Comparison of ENCODE assay signal across 1 cellular context in the genomic region with DNA sequence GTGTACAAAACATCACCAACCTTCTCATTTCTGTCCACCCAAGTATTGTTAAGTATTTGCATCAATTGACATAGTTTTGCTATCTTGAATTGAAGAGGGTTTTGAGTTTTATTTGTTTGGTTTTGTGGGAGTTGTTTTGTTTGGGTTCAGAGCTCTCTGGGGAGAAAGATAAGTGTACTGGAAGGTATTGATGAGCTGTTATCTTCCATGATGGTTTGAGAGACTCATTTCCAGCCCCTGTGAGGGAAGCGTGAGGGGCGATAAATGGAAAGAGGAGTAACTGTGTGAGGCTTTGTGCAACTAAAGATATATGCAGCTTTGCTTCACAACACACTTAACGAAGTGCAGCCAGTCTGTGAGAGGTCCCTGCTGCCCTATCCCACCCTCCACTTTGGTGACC.
TF ChIP-seq lines count a peak whose summit lies in the region.

No MANE protein-coding gene starts in this region.

TF ChIP-seq in K562, 482 proteins besides CTCF, POLR2A, EP300 and RAD21 (continued from another document and continues in another):
- TF ChIP-seq ZNF644 (tag; IDR thresholded peaks at IDR 0.05; ENCODE audit: low read depth), result no peak
- no peak for TF ChIP-seq FUS (optimal IDR thresholded peaks at IDR 0.05; ENCODE audit: low read depth, low read length)
- TF ChIP-seq BHLHE40 (IDR thresholded peaks at IDR 0.05; ENCODE audit: low read length), result 0 out of 2 replicates have a peak, but pooled peaks have one; percentile 5
- no peak for TF ChIP-seq NR2C2 (CRISPR knock-in tag; IDR thresholded peaks at IDR 0.05)
- TF ChIP-seq NR2C2 (tag; IDR thresholded peaks at IDR 0.05), result no peak
- no peak for TF ChIP-seq MAX (CRISPR knock-in tag; IDR thresholded peaks at IDR 0.05)
- TF ChIP-seq E2F3 (CRISPR knock-in tag; IDR thresholded peaks at IDR 0.05), result no peak
- no peak for TF ChIP-seq LCOR (CRISPR knock-in tag; IDR thresholded peaks at IDR 0.05)
- TF ChIP-seq CHCHD3 (CRISPR knock-in tag; IDR thresholded peaks at IDR 0.05), result no peak
- no peak for TF ChIP-seq PURB (CRISPR knock-in tag; IDR thresholded peaks at IDR 0.05; ENCODE audit: low read depth)
- TF ChIP-seq KLF16 (IDR thresholded peaks at IDR 0.05), result peak; percentile 69
- TF ChIP-seq ZC3H11A (IDR thresholded peaks at IDR 0.05; ENCODE audit: low read depth, low read length), result no peak
- TF ChIP-seq, protein P1, sequence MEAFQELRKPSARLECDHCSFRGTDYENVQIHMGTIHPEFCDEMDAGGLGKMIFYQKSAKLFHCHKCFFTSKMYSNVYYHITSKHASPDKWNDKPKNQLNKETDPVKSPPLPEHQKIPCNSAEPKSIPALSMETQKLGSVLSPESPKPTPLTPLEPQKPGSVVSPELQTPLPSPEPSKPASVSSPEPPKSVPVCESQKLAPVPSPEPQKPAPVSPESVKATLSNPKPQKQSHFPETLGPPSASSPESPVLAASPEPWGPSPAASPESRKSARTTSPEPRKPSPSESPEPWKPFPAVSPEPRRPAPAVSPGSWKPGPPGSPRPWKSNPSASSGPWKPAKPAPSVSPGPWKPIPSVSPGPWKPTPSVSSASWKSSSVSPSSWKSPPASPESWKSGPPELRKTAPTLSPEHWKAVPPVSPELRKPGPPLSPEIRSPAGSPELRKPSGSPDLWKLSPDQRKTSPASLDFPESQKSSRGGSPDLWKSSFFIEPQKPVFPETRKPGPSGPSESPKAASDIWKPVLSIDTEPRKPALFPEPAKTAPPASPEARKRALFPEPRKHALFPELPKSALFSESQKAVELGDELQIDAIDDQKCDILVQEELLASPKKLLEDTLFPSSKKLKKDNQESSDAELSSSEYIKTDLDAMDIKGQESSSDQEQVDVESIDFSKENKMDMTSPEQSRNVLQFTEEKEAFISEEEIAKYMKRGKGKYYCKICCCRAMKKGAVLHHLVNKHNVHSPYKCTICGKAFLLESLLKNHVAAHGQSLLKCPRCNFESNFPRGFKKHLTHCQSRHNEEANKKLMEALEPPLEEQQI (IDR thresholded peaks at IDR 0.05), result no peak
- no peak for TF ChIP-seq EWSR1 (IDR thresholded peaks at IDR 0.05; ENCODE audit: borderline replicate concordance, low read depth, partially characterized antibody)
- no peak for TF ChIP-seq ZNF445 (CRISPR knock-in tag; IDR thresholded peaks at IDR 0.05; ENCODE audit: low read depth)
- no peak for TF ChIP-seq MIER1 (IDR thresholded peaks at IDR 0.05; ENCODE audit: low read depth)
- peak; percentile 53; the same call in 1 of the 2 replicates for TF ChIP-seq FOXM1 (IDR thresholded peaks at IDR 0.05; ENCODE audit: low read depth)
- TF ChIP-seq FOXM1 (CRISPR knock-in tag; IDR thresholded peaks at IDR 0.05; ENCODE audit: low read depth), result no peak
- no peak for TF ChIP-seq ZKSCAN8 (CRISPR knock-in tag; IDR thresholded peaks at IDR 0.05)
- no peak for TF ChIP-seq SRF (CRISPR knock-in tag; IDR thresholded peaks at IDR 0.05)
- no peak for TF ChIP-seq ZNF140 (CRISPR knock-in tag; IDR thresholded peaks at IDR 0.05)
- TF ChIP-seq SRSF7 (optimal IDR thresholded peaks at IDR 0.05; ENCODE audit: low read depth, low read length), result no peak
- TF ChIP-seq TBL1XR1 (IDR thresholded peaks at IDR 0.05; ENCODE audit: low read length in 2 of 2), result 0 out of 4 replicates have a peak, but pooled peaks of 1 of the 2 experiments have one; percentile 40
- TF ChIP-seq SMARCA4 (IDR thresholded peaks at IDR 0.05), result peak; percentile 49; the same call in 1 of the 2 replicates
- TF ChIP-seq ZNF280B (CRISPR knock-in tag; IDR thresholded peaks at IDR 0.05), result no peak
- no peak for TF ChIP-seq ZNF277 (CRISPR knock-in tag; IDR thresholded peaks at IDR 0.05; ENCODE audit: borderline replicate concordance)
- no peak for TF ChIP-seq NRF1 (conservative IDR thresholded peaks at IDR 0.05 in 1 of 2, IDR thresholded peaks at IDR 0.05 in 1 of 2)
- TF ChIP-seq ZNF408 (CRISPR knock-in tag; IDR thresholded peaks at IDR 0.05; ENCODE audit: low read depth), result no peak
- TF ChIP-seq TRIM24 (IDR thresholded peaks at IDR 0.05), result peak; percentile 34 to 52; a peak in 2 of 4 replicates
- TF ChIP-seq TBP (optimal IDR thresholded peaks at IDR 0.05; ENCODE audit: low read depth, low read length), result no peak
- TF ChIP-seq RCOR1 (IDR thresholded peaks at IDR 0.05; ENCODE audit: borderline replicate concordance in 1 of 2, low read depth in 2 of 2, low read length in 2 of 2), result no peak; a peak in 1 of 4 replicates
- TF ChIP-seq ZNF699 (CRISPR knock-in tag; IDR thresholded peaks at IDR 0.05; ENCODE audit: insufficient replicate concordance), result no peak
- peak; percentile 45; the same call in 1 of the 2 replicates for TF ChIP-seq MTA2 (IDR thresholded peaks at IDR 0.05; ENCODE audit: low read depth)
- TF ChIP-seq BRD9 (IDR thresholded peaks at IDR 0.05; ENCODE audit: low read depth, partially characterized antibody), result no peak
- peak; percentile 86 for TF ChIP-seq ARID1B (IDR thresholded peaks at IDR 0.05)
- no peak for TF ChIP-seq NUFIP1 (IDR thresholded peaks at IDR 0.05; ENCODE audit: partially characterized antibody)
- no peak for TF ChIP-seq OTX1 (CRISPR knock-in tag; IDR thresholded peaks at IDR 0.05)
- no peak for TF ChIP-seq DEAF1 (CRISPR knock-in tag; IDR thresholded peaks at IDR 0.05)
- peak; percentile 35; the same call in 1 of the 2 replicates for TF ChIP-seq DPF2 (IDR thresholded peaks at IDR 0.05)
- no peak for TF ChIP-seq THRA (IDR thresholded peaks at IDR 0.05)
- TF ChIP-seq NR1H2 (CRISPR knock-in tag; IDR thresholded peaks at IDR 0.05), result no peak
- no peak for TF ChIP-seq ZHX1 (conservative IDR thresholded peaks at IDR 0.05; ENCODE audit: low read length)
- no peak for TF ChIP-seq TAF15 (IDR thresholded peaks at IDR 0.05; ENCODE audit: low read depth, low read length)
- TF ChIP-seq POLR3A (IDR thresholded peaks at IDR 0.05; ENCODE audit: borderline replicate concordance, extremely low read depth, insufficient read depth, insufficient read length), result no peak
- TF ChIP-seq ZNF253 (CRISPR knock-in tag; conservative IDR thresholded peaks at IDR 0.05), result no peak
- TF ChIP-seq ZNF512 (tag; IDR thresholded peaks at IDR 0.05), result no peak
- no peak for TF ChIP-seq STAT6 (CRISPR knock-in tag; IDR thresholded peaks at IDR 0.05)
- TF ChIP-seq KAT2B (IDR thresholded peaks at IDR 0.05; ENCODE audit: low read depth, low read length), result no peak
- TF ChIP-seq POU5F1 (IDR thresholded peaks at IDR 0.05; ENCODE audit: borderline replicate concordance, low read depth, low read length, partially characterized antibody), result no peak
- no peak for TF ChIP-seq PRMT5 (CRISPR knock-in tag; IDR thresholded peaks at IDR 0.05)
- no peak for TF ChIP-seq SNRNP70 (optimal IDR thresholded peaks at IDR 0.05; ENCODE audit: low read depth, low read length)
- TF ChIP-seq PHF8 (IDR thresholded peaks at IDR 0.05; ENCODE audit: borderline replicate concordance, low read length), result no peak
- peak; percentile 68 for TF ChIP-seq NFIC (IDR thresholded peaks at IDR 0.05)
- peak; percentile 67; the same call in 1 of the 2 replicates for TF ChIP-seq TEAD4 (IDR thresholded peaks at IDR 0.05; ENCODE audit: low read length)
- no peak for TF ChIP-seq TEAD4 (CRISPR knock-in tag; IDR thresholded peaks at IDR 0.05; ENCODE audit: borderline replicate concordance)
